23 cellular contexts compared by ENCODE assay signal in genomic region chr4:101670897-101671296, GRCh38.
"Had no signal": no experiment of that assay in that cellular context is flagged by ENCODE, and none has a peak within 500 bp of the region (broad histone marks: within the 10 kb centered on the region; RNA-seq: fewer than 3 reads in every experiment).

No MANE protein-coding gene starts in this region.

- H3K9me3 ChIP-seq: colonic mucosa, esophagus muscularis mucosa, transverse colon had no signal

- FAIRE-seq: TTC549, urothelium cell line had no signal

- H3K36me3 ChIP-seq: breast epithelium, colonic mucosa, esophagus muscularis mucosa, left lung, transverse colon had no signal

- H3K4me2 ChIP-seq: hepatocyte had no signal

- H3K4me1 ChIP-seq: breast epithelium, colonic mucosa, esophagus muscularis mucosa, left lung, transverse colon had no signal

- H3K79me2 ChIP-seq: hepatocyte had no signal

- H3K27ac ChIP-seq: colonic mucosa, dorsolateral prefrontal cortex, esophagus muscularis mucosa, hepatocyte, left lung, transverse colon had no signal

- H2AFZ ChIP-seq: hepatocyte had no signal

- H3K27me3 ChIP-seq: breast epithelium, colonic mucosa, dorsolateral prefrontal cortex, esophagus muscularis mucosa, hepatocyte, left lung, transverse colon had no signal

- DNase-seq: activated B cell treated with CpG ODN at 0.5 μM for 24 hours; activated CD4-positive, alpha-beta T cell treated with anti-CD3 and anti-CD28 coated beads for 36 hours; activated CD4-positive, alpha-beta T cell treated with anti-CD3 and anti-CD28 coated beads, Interleukin-2, amount 50 U/mL, for 4 hours; activated CD8-positive, alpha-beta memory T cell treated with anti-CD3 and anti-CD28 coated beads for 24 hours; activated CD8-positive, alpha-beta memory T cell treated with anti-CD3 and anti-CD28 coated beads, Interleukin-2, amount 50 U/mL, for 4 hours; activated naive CD4-positive, alpha-beta T cell; activated T-cell treated with anti-CD3 and anti-CD28 coated beads, Interleukin-2, amount 50 U/mL, for 24 hours; colonic mucosa; dorsolateral prefrontal cortex; foreskin fibroblast; immature natural killer cell; left lung; mammary epithelial cell; nephron progenitor cell; nucleus accumbens; T-cell; transverse colon had no signal

- H3K4me3 ChIP-seq: breast epithelium, colonic mucosa, dorsolateral prefrontal cortex, esophagus muscularis mucosa, hepatocyte, left lung, transverse colon had no signal

- ATAC-seq: activated CD4-positive, alpha-beta T cell treated with anti-CD3 and anti-CD28 coated beads for 36 hours; activated T-helper 17 cell treated with anti-CD3 and anti-CD28 coated beads, Interleukin-2, amount 50 U/mL, for 72 hours; left lung; T-cell had no signal
